33 cellular contexts compared by ENCODE assay signal in the genomic region with DNA sequence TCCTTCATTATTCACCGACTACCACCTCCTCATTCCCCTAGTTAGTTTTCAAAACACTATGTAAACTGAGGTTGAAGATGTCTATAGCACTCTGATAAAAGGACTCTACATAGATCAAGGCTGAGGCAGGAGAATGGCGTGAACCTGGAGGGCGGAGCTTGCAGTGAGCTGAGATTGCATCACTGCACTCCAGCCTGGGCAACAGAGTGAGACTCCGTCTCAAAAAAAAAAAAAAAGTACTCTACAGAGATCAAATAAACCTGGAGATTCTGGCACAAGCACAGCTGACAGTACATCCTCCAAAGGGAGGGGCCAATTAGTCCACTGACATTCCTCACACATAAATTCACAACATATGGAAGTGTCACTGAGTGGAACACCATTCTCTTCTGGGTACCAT. TPM values are rescaled to one million over a fixed set of nuclear protein-coding genes. Genes with fewer than 3 reads are reported as not detected.
A peak's percentile ranks its signal among the peaks of the same experiment; 100 is the strongest.
DNase-seq lines count a peak whose midpoint lies in the region; ATAC-seq, FAIRE-seq and TF ChIP-seq lines count a peak whose summit lies in the region.
"Had no signal": no experiment of that assay in that cellular context is flagged by ENCODE, and none has a peak within 500 bp of the region (broad histone marks: within the 10 kb centered on the region; RNA-seq: fewer than 3 reads in every experiment).

No MANE protein-coding gene starts in this region.

- peak overlapping the region; percentile 70 for H3K27ac Mint-ChIP-seq in activated B cell treated with CpG ODN at 0.5 μM for 24 hours
- peak overlapping the region; percentile 15 for H3K27ac Mint-ChIP-seq in type B pancreatic cell
- H3K27ac Mint-ChIP-seq: activated CD8-positive, alpha-beta T cell treated with anti-CD3 and anti-CD28 coated beads for 36 hours; activated naive CD4-positive, alpha-beta T cell treated with anti-CD3 and anti-CD28 coated beads, Interleukin-2, amount 50 U/mL, for 24 hours; H9; mesothelial cell of epicardium; T-helper 1 cell treated with Interleukin-12 subunit alpha and Interleukin-12 subunit beta and Interleukin-4 antibody, amounts not matched to agents 30 μg/mL and 1 μg/mL, for 36 hours had no signal

- ATAC-seq in activated B cell treated with CpG ODN at 0.5 μM for 24 hours (ENCODE audit: low read depth) (no peak), left ventricle myocardium superior (no peak), GM19397 (IDR thresholded peaks at IDR 0.05; ENCODE audit: unreplicated experiment) (no peak)
- ATAC-seq: activated CD8-positive, alpha-beta T cell treated with anti-CD3 and anti-CD28 coated beads for 36 hours; naive thymus-derived CD4-positive, alpha-beta T cell; Right ventricle myocardium inferior had no signal

- intact Hi-C loops in activated B cell treated with CpG ODN at 0.5 μM for 24 hours (cut with micrococcal nuclease): loop anchor here (10.0 kb wide), 1 partner anchor 171 kb away; the partner anchor contains the start of genes GTF2H1 and HPS5
- intact Hi-C loops in left ventricle myocardium superior (cut with micrococcal nuclease): no loop called here

- H3K36me3 Mint-ChIP-seq in activated B cell treated with CpG ODN at 0.5 μM for 24 hours (ENCODE audit: low read depth) (peaks cover 76% of the 10 kb centered on the region), type B pancreatic cell (peaks cover 23% of the 10 kb centered on the region)

- POLR2A ChIA-PET in activated B cell treated with CpG ODN at 0.5 μM for 24 hours (lab: Charles Lee): interaction anchor here (1.2 kb wide), 1 partner anchor 31 kb away, joined by 4 read pairs; the partner anchor contains the start of gene TSG101

- DNase-seq in GM12891 (ENCODE audit: insufficient read length, low spot score) (no peak), activated B cell treated with CpG ODN at 0.5 μM for 24 hours (no peak), fibroblast of the aortic adventitia (ENCODE audit: low read depth) (peak; percentile 11), type B pancreatic cell (ENCODE audit: extremely low spot score, unreplicated experiment) (no peak), left ventricle myocardium superior (no peak)
- no peak for DNase-seq in stimulated activated CD8-positive, alpha-beta memory T cell treated with anti-CD3 and anti-CD28 coated beads, Interleukin-4, amount 100 ng/mL, for 48 hours
- DNase-seq: activated CD4-positive, alpha-beta T cell treated with anti-CD3 and anti-CD28 coated beads for 1 hour; activated CD8-positive, alpha-beta memory T cell treated with anti-CD3 and anti-CD28 coated beads, Interleukin-2, amount 50 U/mL, for 48 hours; activated CD8-positive, alpha-beta T cell treated with anti-CD3 and anti-CD28 coated beads for 36 hours; Calu3; DND-41; foreskin fibroblast; H9; left ventricle myocardium inferior; naive thymus-derived CD4-positive, alpha-beta T cell; NCI-H1930; NCI-H2227 treated with DMSO at 0.1 percent for 48 hours; NCI-H526; NK-92 treated with Interleukin-12 subunit alpha and Interleukin-12 subunit beta, amount 100 ng/mL, for 24 hours; right lobe of liver; SK-N-SH; stimulated activated CD4-positive, alpha-beta T cell treated with anti-CD3 and anti-CD28 coated beads, Interleukin-2, amount 100 ng/mL, for 48 hours; tibial artery had no signal

- CTCF ChIA-PET in activated B cell treated with CpG ODN at 0.5 μM for 24 hours (lab: Charles Lee): no interaction called here

- no peak overlapping the region for H3K4me3 ChIP-seq in fibroblast of the aortic adventitia (ENCODE audit: low read depth, low read length)
- H3K4me3 ChIP-seq: left ventricle myocardium inferior, prostate gland, right lobe of liver, tibial artery had no signal

- H3K9me3 Mint-ChIP-seq in activated B cell treated with CpG ODN at 0.5 μM for 24 hours (no peaks in the 10 kb centered on the region), type B pancreatic cell (no peaks in the 10 kb centered on the region)
- H3K9me3 Mint-ChIP-seq: activated CD8-positive, alpha-beta T cell treated with anti-CD3 and anti-CD28 coated beads for 36 hours; activated naive CD4-positive, alpha-beta T cell treated with anti-CD3 and anti-CD28 coated beads, Interleukin-2, amount 50 U/mL, for 24 hours; CD14-positive monocyte; H9; mesothelial cell of epicardium; naive thymus-derived CD4-positive, alpha-beta T cell; T-helper 1 cell treated with Interleukin-12 subunit alpha and Interleukin-12 subunit beta and Interleukin-4 antibody, amounts not matched to agents 30 μg/mL and 1 μg/mL, for 36 hours had no signal

- H3K27me3 Mint-ChIP-seq in activated B cell treated with CpG ODN at 0.5 μM for 24 hours (no peaks in the 10 kb centered on the region), type B pancreatic cell (no peaks in the 10 kb centered on the region)
- H3K27me3 Mint-ChIP-seq: activated CD8-positive, alpha-beta T cell treated with anti-CD3 and anti-CD28 coated beads for 36 hours; activated naive CD4-positive, alpha-beta T cell treated with anti-CD3 and anti-CD28 coated beads, Interleukin-2, amount 50 U/mL, for 24 hours; naive thymus-derived CD4-positive, alpha-beta T cell had no signal

- H3K4me3 Mint-ChIP-seq in activated B cell treated with CpG ODN at 0.5 μM for 24 hours (no peak overlapping the region), type B pancreatic cell (no peak overlapping the region)
- H3K4me3 Mint-ChIP-seq: activated CD8-positive, alpha-beta T cell treated with anti-CD3 and anti-CD28 coated beads for 36 hours; activated naive CD4-positive, alpha-beta T cell treated with anti-CD3 and anti-CD28 coated beads, Interleukin-2, amount 50 U/mL, for 24 hours; CD14-positive monocyte; H9; mesothelial cell of epicardium; naive thymus-derived CD4-positive, alpha-beta T cell; T-helper 1 cell treated with Interleukin-12 subunit alpha and Interleukin-12 subunit beta and Interleukin-4 antibody, amounts not matched to agents 30 μg/mL and 1 μg/mL, for 36 hours had no signal

- FAIRE-seq in GM12891 (lab: Jason Lieb, UNC): peak; percentile 26
- FAIRE-seq: islet of Langerhans, TTC549 had no signal

- peaks cover 14% of the 10 kb centered on the region for H3K4me1 Mint-ChIP-seq in activated B cell treated with CpG ODN at 0.5 μM for 24 hours
- peaks cover 8% of the 10 kb centered on the region for H3K4me1 Mint-ChIP-seq in type B pancreatic cell (ENCODE audit: unreplicated experiment)
- H3K4me1 Mint-ChIP-seq: CD14-positive monocyte, H9 had no signal

- TF ChIP-seq CTCF in activated B cell treated with CpG ODN at 0.5 μM for 24 hours (IDR thresholded peaks at IDR 0.05): no peak
- no peak for TF ChIP-seq CTCF in fibroblast of the aortic adventitia (IDR thresholded peaks at IDR 0.05; ENCODE audit: insufficient read depth, low read length)
- no peak for TF ChIP-seq CTCF in type B pancreatic cell (conservative IDR thresholded peaks at IDR 0.05)

- no peak for TF ChIP-seq POLR2A in GM12891 (IDR thresholded peaks at IDR 0.05; ENCODE audit: low read depth, low read length)

TF ChIP-seq in GM12891, 5 proteins besides CTCF, POLR2A, EP300 and RAD21:
- no peak for TF ChIP-seq PAX5 (IDR thresholded peaks at IDR 0.05; ENCODE audit: insufficient read depth, low read length, severe bottlenecking)
- TF ChIP-seq SPI1 (IDR thresholded peaks at IDR 0.05; ENCODE audit: low read depth, low read length): no peak
- no peak for TF ChIP-seq POLR2AphosphoS5 (IDR thresholded peaks at IDR 0.05; ENCODE audit: low read depth, low read length)
- no peak for TF ChIP-seq TAF1 (IDR thresholded peaks at IDR 0.05; ENCODE audit: low read depth, low read length)
- no peak for TF ChIP-seq POU2F2 (IDR thresholded peaks at IDR 0.05; ENCODE audit: low read depth, low read length)

RNA-seq across cellular contexts. Expression of gene TSG101, which starts 31.0 kb away (rescaled TPM):
- 35.6 TPM for polyA plus RNA-seq in GM12891 (2012; ENCODE audit: low read depth, missing spikeins)
- total RNA-seq in activated B cell treated with CpG ODN at 0.5 μM for 24 hours: 45.3 and 47.2 TPM in 2 replicates
- total RNA-seq in fibroblast of the aortic adventitia (ENCODE audit: low replicate concordance): 31.9 and 96.1 TPM in 2 replicates
- total RNA-seq in type B pancreatic cell (ENCODE audit: low replicate concordance): 54.4 and 60.6 TPM in 2 replicates
- total RNA-seq in left ventricle myocardium superior: 63.3 TPM

RNA-seq across cellular contexts. Expression of gene LDHAL6A, which starts 40.0 kb away (rescaled TPM):
- not detected for polyA plus RNA-seq in GM12891 (2012; ENCODE audit: low read depth, missing spikeins)
- total RNA-seq in activated B cell treated with CpG ODN at 0.5 μM for 24 hours (not detected in 2 replicates), fibroblast of the aortic adventitia (ENCODE audit: low replicate concordance) (not detected in 2 replicates), type B pancreatic cell (ENCODE audit: low replicate concordance) (not detected in 2 replicates), left ventricle myocardium superior (not detected)
- total RNA-seq: activated CD8-positive, alpha-beta T cell treated with anti-CD3 and anti-CD28 coated beads for 36 hours; Calu3; epithelial cell of proximal tubule; H9; left ventricle myocardium inferior; mesothelial cell of epicardium; right lobe of liver; Right ventricle myocardium inferior had no signal
- polyA plus RNA-seq: CD14-positive monocyte, SK-N-SH had no signal
